Comparison of ENCODE assay signal across 17 cellular contexts in genomic region chr16:84689126-84689525, GRCh38. TPM values are rescaled to one million over a fixed set of nuclear protein-coding genes. Genes with fewer than 3 reads are reported as not detected.
DNase-seq lines count a peak whose midpoint lies in the region; ATAC-seq, FAIRE-seq and TF ChIP-seq lines count a peak whose summit lies in the region.
"Had no signal": no experiment of that assay in that cellular context is flagged by ENCODE, and none has a peak within 500 bp of the region (broad histone marks: within the 10 kb centered on the region; RNA-seq: fewer than 3 reads in every experiment).

No MANE protein-coding gene starts in this region.

- no peak overlapping the region for H2AFZ ChIP-seq in hepatocyte

- H3K27ac ChIP-seq in A673 (ENCODE audit: low read depth, low read length, poor library complexity, severe bottlenecking) (no peak overlapping the region), hepatocyte (peak overlapping the region; percentile 26), colonic mucosa (no peak overlapping the region)
- H3K27ac ChIP-seq: adrenal gland had no signal

- 49% methylated on average over 8 of the region's 8 CpGs for WGBS in hepatocyte (ENCODE audit: low lambda C conversion rate, missing lambda C conversion rate)

- H3K4me3 Mint-ChIP-seq in activated T-helper 17 cell treated with anti-CD3 and anti-CD28 coated beads, Interleukin-2, amount 50 U/mL, for 72 hours: no peak overlapping the region
- H3K4me3 Mint-ChIP-seq: neural crest cell; stimulated activated naive CD8-positive, alpha-beta T cell treated with anti-CD3 and anti-CD28 coated beads, Interleukin-15, amount 100 ng/mL, for 72 hours had no signal

- ATAC-seq in activated T-helper 17 cell treated with anti-CD3 and anti-CD28 coated beads, Interleukin-2, amount 50 U/mL, for 72 hours (replicated peaks): no peak
- ATAC-seq in HG02884 (IDR thresholded peaks at IDR 0.05; ENCODE audit: unreplicated experiment): no peak
- ATAC-seq: esophagus mucosa; stimulated activated naive CD8-positive, alpha-beta T cell treated with anti-CD3 and anti-CD28 coated beads, Interleukin-15, amount 100 ng/mL, for 72 hours had no signal

- no TSS peak for BruUV-seq in A673 (replicated peaks; lab: Mats Ljungman, UMichigan)

- H3K4me1 Mint-ChIP-seq in activated T-helper 17 cell treated with anti-CD3 and anti-CD28 coated beads, Interleukin-2, amount 50 U/mL, for 72 hours: peaks cover 7% of the 10 kb centered on the region

- H3K9me3 Mint-ChIP-seq in activated T-helper 17 cell treated with anti-CD3 and anti-CD28 coated beads, Interleukin-2, amount 50 U/mL, for 72 hours: no peaks in the 10 kb centered on the region
- H3K9me3 Mint-ChIP-seq: stimulated activated naive CD8-positive, alpha-beta T cell treated with anti-CD3 and anti-CD28 coated beads, Interleukin-15, amount 100 ng/mL, for 72 hours had no signal

- H3K4me1 ChIP-seq in A673 (ENCODE audit: insufficient read depth, low read length, poor library complexity, severe bottlenecking) (no peaks in the 10 kb centered on the region), hepatocyte (ENCODE audit: insufficient read depth) (peaks cover 12% of the 10 kb centered on the region), colonic mucosa (no peaks in the 10 kb centered on the region)
- H3K4me1 ChIP-seq: adrenal gland had no signal

- H3K27me3 ChIP-seq in A673 (replicated peaks; ENCODE audit: insufficient read depth, low read depth, low read length, poor library complexity) (no peaks in the 10 kb centered on the region), hepatocyte (no peaks in the 10 kb centered on the region), colonic mucosa (no peaks in the 10 kb centered on the region)
- H3K27me3 ChIP-seq: adrenal gland had no signal

- POLR2A ChIA-PET in A673 (lab: Charles Lee; ENCODE audit: low non-redundant PET): no interaction called here

- no peak for FAIRE-seq in GM12892 (lab: Jason Lieb, UNC)
- FAIRE-seq: kidney had no signal

- H3K27ac Mint-ChIP-seq in activated T-helper 17 cell treated with anti-CD3 and anti-CD28 coated beads, Interleukin-2, amount 50 U/mL, for 72 hours: no peak overlapping the region
- H3K27ac Mint-ChIP-seq: stimulated activated naive CD8-positive, alpha-beta T cell treated with anti-CD3 and anti-CD28 coated beads, Interleukin-15, amount 100 ng/mL, for 72 hours had no signal

- H3K27me3 Mint-ChIP-seq in activated T-helper 17 cell treated with anti-CD3 and anti-CD28 coated beads, Interleukin-2, amount 50 U/mL, for 72 hours: no peaks in the 10 kb centered on the region

- H3K4me2 ChIP-seq in hepatocyte: no peak overlapping the region

- no peak overlapping the region for H3K4me3 ChIP-seq in A673 (ENCODE audit: low read depth, low read length, poor library complexity, severe bottlenecking)
- H3K4me3 ChIP-seq in HFF-Myc (replicated peaks; ENCODE audit: low read depth, low read length): no peak overlapping the region
- no peak overlapping the region for H3K4me3 ChIP-seq in astrocyte of the cerebellum (ENCODE audit: low read depth, low read length)
- H3K4me3 ChIP-seq in hepatocyte: no peak overlapping the region
- H3K4me3 ChIP-seq in colonic mucosa: no peak overlapping the region
- H3K4me3 ChIP-seq: adrenal gland had no signal

- CTCF ChIA-PET in A673 (lab: Charles Lee): no interaction called here

- no peaks in the 10 kb centered on the region for H3K9me2 ChIP-seq in hepatocyte (replicated peaks; ENCODE audit: insufficient read depth)

- TF ChIP-seq CTCF in A673 (conservative IDR thresholded peaks at IDR 0.05; ENCODE audit: low read depth, low read length) (no peak), HFF-Myc (IDR thresholded peaks at IDR 0.05; ENCODE audit: low read depth, low read length, missing control alignments) (no peak), astrocyte of the cerebellum (IDR thresholded peaks at IDR 0.05; ENCODE audit: low read depth, low read length, missing control alignments) (no peak), hepatocyte (IDR thresholded peaks at IDR 0.05; ENCODE audit: poor library complexity) (no peak), colonic mucosa (IDR thresholded peaks at IDR 0.05) (no peak)

- H3K36me3 Mint-ChIP-seq in activated T-helper 17 cell treated with anti-CD3 and anti-CD28 coated beads, Interleukin-2, amount 50 U/mL, for 72 hours (ENCODE audit: low read depth): no peaks in the 10 kb centered on the region

- H4K20me1 ChIP-seq in hepatocyte (ENCODE audit: insufficient read depth, poor library complexity, severe bottlenecking): no peaks in the 10 kb centered on the region

- in situ Hi-C loops in astrocyte of the cerebellum (cut with HindIII; ENCODE audit: low sequenced_read_pairs): no loop called here

- no peaks in the 10 kb centered on the region for H3K79me2 ChIP-seq in hepatocyte

- H3K9me3 ChIP-seq in A673 (ENCODE audit: low read depth, low read length, poor library complexity, severe bottlenecking) (no peaks in the 10 kb centered on the region), hepatocyte (ENCODE audit: low read depth) (no peaks in the 10 kb centered on the region), colonic mucosa (no peaks in the 10 kb centered on the region)
- H3K9me3 ChIP-seq: adrenal gland had no signal

- intact Hi-C loops in A673 (cut with micrococcal nuclease; ENCODE audit: unreplicated experiment): no loop called here
- intact Hi-C loops in colonic mucosa (cut with DNase I): no loop called here

- H3K36me3 ChIP-seq in A673 (ENCODE audit: insufficient read depth, low read length, poor library complexity, severe bottlenecking) (no peaks in the 10 kb centered on the region), hepatocyte (replicated peaks; ENCODE audit: insufficient read depth, low read depth) (no peaks in the 10 kb centered on the region), colonic mucosa (no peaks in the 10 kb centered on the region)
- H3K36me3 ChIP-seq: adrenal gland had no signal

- no peak overlapping the region for H3K9ac ChIP-seq in colonic mucosa (ENCODE audit: low read depth in 2 of 2, low read length in 2 of 2)

- DNase-seq in A673 (ENCODE audit: low spot score): peak; percentile 14
- peak; percentile 90 for DNase-seq in HFF-Myc (ENCODE audit: extremely low read depth, low read depth)
- DNase-seq in astrocyte of the cerebellum (ENCODE audit: low read depth): peak; percentile 52
- DNase-seq in hepatocyte (ENCODE audit: low spot score): peak; percentile 73
- DNase-seq in colonic mucosa: no peak
- DNase-seq in GM12892 (ENCODE audit: insufficient read length): no peak
- DNase-seq: kidney; NCI-H1105 treated with DMSO at 0.1 percent for 48 hours; NK-92 treated with Interleukin-12 subunit alpha and Interleukin-12 subunit beta, amount 100 ng/mL, for 24 hours; stimulated activated CD4-positive, alpha-beta T cell treated with anti-CD3 and anti-CD28 coated beads, Interleukin-1b, Interleukin-23, amount 100 ng/mL, for 48 hours; stimulated activated naive CD8-positive, alpha-beta T cell treated with anti-CD3 and anti-CD28 coated beads, Interleukin-15, amount 100 ng/mL, for 72 hours; T-helper 9 cell had no signal

- no peak for TF ChIP-seq POLR2A in GM12892 (IDR thresholded peaks at IDR 0.05; ENCODE audit: low read depth, low read length)

RNA-seq across cellular contexts. Expression of gene USP10, which starts 10.7 kb away (rescaled TPM):
- total RNA-seq in A673 (2021) (165 and 171 TPM in 2 replicates), hepatocyte (50.3 and 53.1 TPM in 2 replicates), colonic mucosa (10 to 100 TPM; 70.0 to 88.2 TPM)
- polyA plus RNA-seq in hepatocyte: 54.8 and 62.4 TPM in 2 replicates
- 100 to 1,000 TPM in 1 of 2 donors, 10 to 100 TPM in 1; 93.4 to 127 TPM for total RNA-seq in activated T-helper 17 cell treated with anti-CD3 and anti-CD28 coated beads, Interleukin-2, amount 50 U/mL, for 72 hours
- 83.1 TPM for polyA plus RNA-seq in GM12892 (2012; ENCODE audit: missing spikeins)

RNA-seq across cellular contexts. Expression of gene KLHL36, which starts 40.8 kb away (rescaled TPM):
- total RNA-seq in A673 (2021): 22.0 and 27.2 TPM in 2 replicates
- 45.0 and 50.5 TPM in 2 replicates for total RNA-seq in hepatocyte
- polyA plus RNA-seq in hepatocyte: 24.4 and 29.9 TPM in 2 replicates
- total RNA-seq in activated T-helper 17 cell treated with anti-CD3 and anti-CD28 coated beads, Interleukin-2, amount 50 U/mL, for 72 hours: 10 to 100 TPM; 52.3 to 65.5 TPM
- total RNA-seq in colonic mucosa: 10 to 100 TPM; 49.7 to 62.7 TPM
- polyA plus RNA-seq in GM12892 (2012; ENCODE audit: missing spikeins): 11.3 TPM

Comparison
In these comparisons a context has a peak if more than half of its experiments do, and no peak if none do; other contexts are left out.
1. DNase-seq: peak in A673 (single experiment), HFF-Myc (single experiment), astrocyte of the cerebellum (single experiment) and hepatocyte (single experiment); none in colonic mucosa (single experiment) and GM12892 (single experiment).